ENCODE assay signal across 8 cellular contexts in the genomic region with DNA sequence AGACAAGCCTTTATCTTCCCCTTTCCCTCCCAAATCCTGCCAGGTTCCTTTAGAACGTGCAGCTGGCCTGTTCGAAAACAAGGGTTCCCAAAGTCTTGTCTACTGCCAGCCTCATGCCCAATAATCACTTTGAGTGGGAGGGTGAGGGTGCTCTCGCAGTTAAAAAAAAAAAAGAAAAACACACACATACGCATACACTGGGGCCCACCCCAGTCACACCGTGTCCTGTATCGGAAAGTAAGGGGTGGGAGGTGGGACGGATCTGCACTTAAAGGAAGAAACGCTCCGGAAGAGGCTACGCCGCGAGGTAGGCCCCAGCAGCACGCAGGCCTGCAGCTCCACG. TPM values are rescaled to one million over a fixed set of nuclear protein-coding genes. Genes with fewer than 3 reads are reported as not detected.
DNase-seq lines count a peak whose midpoint lies in the region; ATAC-seq, FAIRE-seq and TF ChIP-seq lines count a peak whose summit lies in the region.

No MANE protein-coding gene starts in this region.

- H3K4me1 ChIP-seq in ACC112 (ENCODE audit: control insufficient read depth, insufficient read depth, low read length, unreplicated experiment), result peaks cover 67% of the 10 kb centered on the region
- H3K4me1 ChIP-seq in keratinocyte (ENCODE audit: control insufficient read depth, extremely low read depth, insufficient read depth, low read length), result peaks cover 32% of the 10 kb centered on the region
- peaks cover 0 to 21% (median 18%) of the 10 kb centered on the region in 5 donors for H3K4me1 ChIP-seq in subcutaneous abdominal adipose tissue (ENCODE audit: control insufficient read depth in 5 of 5, insufficient read depth in 5 of 5, low read length in 5 of 5)

- H3K4me2 ChIP-seq in keratinocyte (ENCODE audit: control insufficient read depth, extremely low read depth, insufficient read depth, low read depth, low read length), result peak overlapping the region; percentile 98

- H3K9me1 ChIP-seq in keratinocyte (ENCODE audit: control insufficient read depth, extremely low read depth, insufficient read depth, low read length), result no peaks in the 10 kb centered on the region

- no peak for TF ChIP-seq CTCF in keratinocyte (optimal IDR thresholded peaks at IDR 0.05 in 1 of 3, IDR thresholded peaks at IDR 0.05 in 1 of 3, conservative IDR thresholded peaks at IDR 0.05 in 1 of 3; ENCODE audit: extremely low read depth in 1 of 3, insufficient read depth in 2 of 3, low read length in 3 of 3)

- H3K4me1 Mint-ChIP-seq in activated T-helper 1 cell treated with anti-CD3 and anti-CD28 coated beads, Interleukin-12 subunit alpha, Interleukin-12 subunit beta, Interleukin-2, Interleukin-4 antibody, amounts not matched to agents 30 ng/mL and 10 ng/mL and 1 ng/mL, durations not matched to agents 14 hours and 24 hours and 36 hours (ENCODE audit: low read depth), result peaks cover 84% of the 10 kb centered on the region

- H2AFZ ChIP-seq in ACC112 (ENCODE audit: low read length, unreplicated experiment) (peak overlapping the region; percentile 49), keratinocyte (ENCODE audit: control insufficient read depth, low read length) (peak overlapping the region; percentile 96)

- FAIRE-seq in keratinocyte (lab: Jason Lieb, UNC), result no peak

- DNase-seq in Jurkat, Clone E6-1 (ENCODE audit: low read depth, low spot score), result peak; percentile 81
- no peak for DNase-seq in activated T-helper 1 cell treated with anti-CD3 and anti-CD28 coated beads, Interleukin-12 subunit alpha, Interleukin-12 subunit beta, Interleukin-2, Interleukin-4 antibody, amounts not matched to agents 30 ng/mL and 10 ng/mL and 1 ng/mL, durations not matched to agents 14 hours and 24 hours and 36 hours (ENCODE audit: low spot score)
- DNase-seq in keratinocyte (ENCODE audit: low read depth, low spot score) (no peak), left lobe of liver (ENCODE audit: low spot score) (no peak), DMS53 treated with DMSO at 0.1 percent for 48 hours (lab: John Stamatoyannopoulos, UW; ENCODE audit: unreplicated experiment) (no peak)

- H4K20me1 ChIP-seq in keratinocyte (ENCODE audit: control insufficient read depth, extremely low read depth, insufficient read depth, low read length), result no peaks in the 10 kb centered on the region

- H3K9me3 ChIP-seq in keratinocyte (ENCODE audit: control insufficient read depth, low read depth, low read length) (no peaks in the 10 kb centered on the region), subcutaneous abdominal adipose tissue (ENCODE audit: control insufficient read depth in 5 of 5, low read length in 5 of 5) (no peaks in the 10 kb centered on the region)

- peak overlapping the region; percentile 88 for H3K4me3 ChIP-seq in ACC112 (ENCODE audit: low read depth, low read length)
- H3K4me3 ChIP-seq in Jurkat, Clone E6-1 (ENCODE audit: low read length), result peak overlapping the region; percentile 67
- H3K4me3 ChIP-seq in keratinocyte (ENCODE audit: control insufficient read depth in 2 of 3, extremely low read depth in 1 of 3, insufficient read depth in 2 of 3, low read depth in 1 of 3, low read length in 3 of 3), result peak overlapping the region; percentile 62 to 87 (median 84)
- H3K4me3 ChIP-seq in subcutaneous abdominal adipose tissue (ENCODE audit: low read depth in 1 of 5, low read length in 5 of 5), result peak overlapping the region; percentile 63 to 97 (median 90)

- ATAC-seq in GM18519 (IDR thresholded peaks at IDR 0.05; ENCODE audit: low FRiP score, unreplicated experiment) (peak; percentile 45), left lobe of liver (no peak)

- H3K27ac Mint-ChIP-seq in activated T-helper 1 cell treated with anti-CD3 and anti-CD28 coated beads, Interleukin-12 subunit alpha, Interleukin-12 subunit beta, Interleukin-2, Interleukin-4 antibody, amounts not matched to agents 30 ng/mL and 10 ng/mL and 1 ng/mL, durations not matched to agents 14 hours and 24 hours and 36 hours, result peak overlapping the region; percentile 100

- H3K27ac ChIP-seq in ACC112 (ENCODE audit: low read depth, low read length) (peak overlapping the region; percentile 90), keratinocyte (ENCODE audit: control insufficient read depth, insufficient read depth, low read length) (peak overlapping the region; percentile 94), subcutaneous abdominal adipose tissue (ENCODE audit: low read depth, low read length) (peak overlapping the region; percentile 51)

- H3K79me2 ChIP-seq in ACC112 (ENCODE audit: control insufficient read depth, insufficient read depth, low read length, unreplicated experiment), result peaks cover 68% of the 10 kb centered on the region
- H3K79me2 ChIP-seq in keratinocyte (ENCODE audit: control insufficient read depth, insufficient read depth, low read length), result peaks cover 55% of the 10 kb centered on the region

- H3K36me3 Mint-ChIP-seq in activated T-helper 1 cell treated with anti-CD3 and anti-CD28 coated beads, Interleukin-12 subunit alpha, Interleukin-12 subunit beta, Interleukin-2, Interleukin-4 antibody, amounts not matched to agents 30 ng/mL and 10 ng/mL and 1 ng/mL, durations not matched to agents 14 hours and 24 hours and 36 hours (ENCODE audit: low read depth), result peaks cover 28% of the 10 kb centered on the region

- dilution Hi-C loops in keratinocyte (cut with MboI; ENCODE audit: extremely low pct_ligation_motif_present, low sequenced_read_pairs), result no loop called here

- peak overlapping the region; percentile 99 for H3K4me3 Mint-ChIP-seq in activated T-helper 1 cell treated with anti-CD3 and anti-CD28 coated beads, Interleukin-12 subunit alpha, Interleukin-12 subunit beta, Interleukin-2, Interleukin-4 antibody, amounts not matched to agents 30 ng/mL and 10 ng/mL and 1 ng/mL, durations not matched to agents 14 hours and 24 hours and 36 hours

- peak overlapping the region; percentile 92 for H3K9ac ChIP-seq in keratinocyte (ENCODE audit: control insufficient read depth, extremely low read depth, insufficient read depth, low read length)
- peak overlapping the region; percentile 13 to 97 (median 84) for H3K9ac ChIP-seq in subcutaneous abdominal adipose tissue (ENCODE audit: low read length in 5 of 5)

- peaks cover 4% of the 10 kb centered on the region for H3K27me3 Mint-ChIP-seq in activated T-helper 1 cell treated with anti-CD3 and anti-CD28 coated beads, Interleukin-12 subunit alpha, Interleukin-12 subunit beta, Interleukin-2, Interleukin-4 antibody, amounts not matched to agents 30 ng/mL and 10 ng/mL and 1 ng/mL, durations not matched to agents 14 hours and 24 hours and 36 hours (ENCODE audit: insufficient read depth)

- H3K27me3 ChIP-seq in ACC112 (ENCODE audit: insufficient read depth, low read length) (no peaks in the 10 kb centered on the region), keratinocyte (ENCODE audit: control insufficient read depth, extremely low read depth, insufficient read depth, low read length) (no peaks in the 10 kb centered on the region), subcutaneous abdominal adipose tissue (ENCODE audit: control insufficient read depth in 5 of 5, insufficient read depth in 4 of 5, low read length in 5 of 5) (no peaks in the 10 kb centered on the region)

- H3K9me3 Mint-ChIP-seq in activated T-helper 1 cell treated with anti-CD3 and anti-CD28 coated beads, Interleukin-12 subunit alpha, Interleukin-12 subunit beta, Interleukin-2, Interleukin-4 antibody, amounts not matched to agents 30 ng/mL and 10 ng/mL and 1 ng/mL, durations not matched to agents 14 hours and 24 hours and 36 hours, result no peaks in the 10 kb centered on the region

- intact Hi-C loops in activated T-helper 1 cell treated with anti-CD3 and anti-CD28 coated beads, Interleukin-12 subunit alpha, Interleukin-12 subunit beta, Interleukin-2, Interleukin-4 antibody, amounts not matched to agents 30 ng/mL and 10 ng/mL and 1 ng/mL, durations not matched to agents 14 hours and 24 hours and 36 hours (cut with micrococcal nuclease), result loop anchor here (1.0 kb wide), 2 partner anchors 16 to 1735 kb away; a partner anchor contains a TSS

- H3K36me3 ChIP-seq in ACC112 (ENCODE audit: insufficient read depth, low read length) (no peaks in the 10 kb centered on the region), keratinocyte (ENCODE audit: control insufficient read depth in 2 of 2, extremely low read depth in 1 of 2, insufficient read depth in 2 of 2, low read length in 2 of 2) (peaks cover 0 to 7% of the 10 kb centered on the region in 2 experiments), subcutaneous abdominal adipose tissue (ENCODE audit: control insufficient read depth in 5 of 5, insufficient read depth in 5 of 5, low read length in 5 of 5) (no peaks in the 10 kb centered on the region)

RNA-seq across cellular contexts. Expression of a gene that starts 0.5 kb away (rescaled TPM):
- 136 TPM for polyA plus RNA-seq in Jurkat, Clone E6-1 (2012; ENCODE audit: insufficient read depth, insufficient read length)
- 63.3 and 69.0 TPM in 2 replicates for total RNA-seq in activated T-helper 1 cell treated with anti-CD3 and anti-CD28 coated beads, Interleukin-12 subunit alpha, Interleukin-12 subunit beta, Interleukin-2, Interleukin-4 antibody, amounts not matched to agents 30 ng/mL and 10 ng/mL and 1 ng/mL, durations not matched to agents 14 hours and 24 hours and 36 hours
- polyA plus RNA-seq in keratinocyte, result 8.0 to 37.9 TPM (median 22.1 TPM) in 3 replicates
- 0.85 TPM for polyA plus RNA-seq in keratinocyte (2011; ENCODE audit: low read depth)
- polyA plus RNA-seq in keratinocyte (2011; cell fraction: cytosol; rRNA removed), result 7.2 and 9.5 TPM in 2 replicates
- 3.1 and 4.6 TPM in 2 replicates for polyA plus RNA-seq in keratinocyte (2011; cell fraction: nucleus; rRNA removed)
- 1.8 and 31.7 TPM in 2 replicates for polyA plus RNA-seq in keratinocyte (2012; ENCODE audit: low replicate concordance)
- polyA minus RNA-seq in keratinocyte, result 3.7 to 17.1 TPM (median 14.0 TPM) in 3 replicates
- polyA minus RNA-seq in keratinocyte (2011; cell fraction: cytosol; rRNA and poly(A)+ RNA removed), result 10.4 TPM
- 6.1 and 7.9 TPM in 2 replicates for polyA minus RNA-seq in keratinocyte (2011; cell fraction: nucleus; rRNA and poly(A)+ RNA removed)
- 0.83 TPM for total RNA-seq in left lobe of liver

Comparison
In these comparisons a context has a peak if more than half of its experiments do, and no peak if none do; other contexts are left out.
1. RNA of a gene that starts 0.5 kb away (total RNA-seq): 63.3 to 69.0 TPM in activated T-helper 1 cell treated with anti-CD3 and anti-CD28 coated beads, Interleukin-12 subunit alpha, Interleukin-12 subunit beta, Interleukin-2, Interleukin-4 antibody, amounts not matched to agents 30 ng/mL and 10 ng/mL and 1 ng/mL, durations not matched to agents 14 hours and 24 hours and 36 hours; 0.83 TPM in left lobe of liver (single experiment); every median in the first group is over 10 times any median in the second.
2. Peak in every context shown above with its lines, with median percentiles within 50 percentile points of each other: H3K27ac ChIP-seq and H3K4me3 ChIP-seq.